Comparison of ENCODE assay signal across 12 cellular contexts in the genomic region with DNA sequence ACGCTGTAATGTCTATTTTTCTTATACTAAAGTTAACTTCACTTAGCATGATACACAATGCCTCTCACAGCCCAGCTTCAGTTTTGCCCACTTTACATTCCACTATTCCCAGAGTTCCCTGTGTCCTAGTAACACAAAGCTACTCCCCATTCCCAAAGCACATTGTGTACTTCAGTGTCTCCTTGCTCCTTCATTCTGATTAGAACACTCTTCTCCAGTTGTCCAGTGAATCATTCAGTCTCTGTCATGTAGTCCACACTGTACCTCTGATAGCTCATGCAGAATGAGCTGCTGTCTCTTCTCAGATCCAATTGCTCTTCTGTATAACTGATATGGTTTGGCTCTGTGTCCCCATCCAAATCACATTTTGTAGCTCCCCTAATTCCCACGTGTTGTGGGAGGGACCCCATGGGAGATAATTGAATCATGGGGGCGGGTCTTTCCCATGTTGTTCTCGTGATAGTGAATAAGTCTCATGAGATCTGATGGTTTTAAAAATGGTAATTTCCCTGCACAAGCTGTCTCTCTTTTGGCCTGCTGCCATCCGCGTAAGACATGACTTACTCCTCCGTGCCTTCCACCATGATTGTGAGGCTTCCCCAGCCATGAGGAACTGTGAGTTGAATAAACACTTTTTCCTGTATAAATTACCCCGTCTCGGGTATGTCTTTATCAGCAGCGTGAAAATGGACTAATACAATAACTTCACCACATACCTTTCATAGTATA.
"Had no signal": no experiment of that assay in that cellular context is flagged by ENCODE, and none has a peak within 500 bp of the region (broad histone marks: within the 10 kb centered on the region; RNA-seq: fewer than 3 reads in every experiment).

No MANE protein-coding gene starts in this region.

- H3K27me3 ChIP-seq: foreskin keratinocyte, sigmoid colon, stomach had no signal

- H3K4me1 ChIP-seq: prostate gland had no signal

- DNase-seq: activated CD4-positive, alpha-beta T cell treated with anti-CD3 and anti-CD28 coated beads, Interleukin-2, amount 10 ng/mL, durations not matched to agents 7 days and 5 days; activated CD8-positive, alpha-beta memory T cell treated with anti-CD3 and anti-CD28 coated beads, Interleukin-2, amount 50 U/mL, for 48 hours; activated gamma-delta T cell treated with Interleukin-2 at 50 U/mL for 16 hours; cerebellar nuclear complex; effector memory CD4-positive, alpha-beta T cell; foreskin keratinocyte; nephron progenitor cell; occipital lobe; sigmoid colon; stimulated activated CD4-positive, alpha-beta T cell treated with anti-CD3 and anti-CD28 coated beads, Interleukin-1b, Interleukin-23, amount 100 ng/mL, for 48 hours; stomach had no signal

- H3K27ac ChIP-seq: foreskin keratinocyte, prostate gland, stomach had no signal

- H3K36me3 ChIP-seq: prostate gland, sigmoid colon, stomach had no signal

- ATAC-seq: foreskin keratinocyte had no signal

- H3K4me3 ChIP-seq: prostate gland, sigmoid colon, stomach had no signal

- H3K9me3 ChIP-seq: prostate gland, sigmoid colon, stomach had no signal
